11 cellular contexts compared by ENCODE assay signal in genomic region chr13:113976711-113977684, GRCh38. TPM values are rescaled to one million over a fixed set of nuclear protein-coding genes. Genes with fewer than 3 reads are reported as not detected.
DNase-seq lines count a peak whose midpoint lies in the region; ATAC-seq and TF ChIP-seq lines count a peak whose summit lies in the region.
"Had no signal": no experiment of that assay in that cellular context is flagged by ENCODE, and none has a peak within 500 bp of the region (broad histone marks: within the 10 kb centered on the region; RNA-seq: fewer than 3 reads in every experiment).

No MANE protein-coding gene starts in this region.

- H3K27ac Mint-ChIP-seq in activated naive CD4-positive, alpha-beta T cell treated with anti-CD3 and anti-CD28 coated beads, Interleukin-2, amount 50 U/mL, for 24 hours: peak overlapping the region; percentile 35
- no peak overlapping the region for H3K27ac Mint-ChIP-seq in activated naive CD4-positive, alpha-beta T cell treated with anti-CD3 and anti-CD28 coated beads, Interleukin-2, amount 10 ng/mL, durations not matched to agents 7 days and 5 days
- H3K27ac Mint-ChIP-seq in activated naive CD8-positive, alpha-beta T cell treated with anti-CD3 and anti-CD28 coated beads for 36 hours: peak overlapping the region; percentile 25
- H3K27ac Mint-ChIP-seq in activated CD4-positive, alpha-beta T cell treated with anti-CD3 and anti-CD28 coated beads, Interleukin-2, amount 10 ng/mL, durations not matched to agents 24 days and 14 days: no peak overlapping the region
- H3K27ac Mint-ChIP-seq: activated CD8-positive, alpha-beta memory T cell treated with anti-CD3 and anti-CD28 coated beads, Interleukin-2, amount 10 ng/mL, durations not matched to agents 7 days and 5 days had no signal

- no peaks in the 10 kb centered on the region for H3K9me3 Mint-ChIP-seq in activated naive CD4-positive, alpha-beta T cell treated with anti-CD3 and anti-CD28 coated beads, Interleukin-2, amount 50 U/mL, for 24 hours
- H3K9me3 Mint-ChIP-seq in activated naive CD4-positive, alpha-beta T cell treated with anti-CD3 and anti-CD28 coated beads, Interleukin-2, amount 10 ng/mL, durations not matched to agents 7 days and 5 days: no peaks in the 10 kb centered on the region
- no peaks in the 10 kb centered on the region for H3K9me3 Mint-ChIP-seq in activated naive CD8-positive, alpha-beta T cell treated with anti-CD3 and anti-CD28 coated beads for 36 hours
- H3K9me3 Mint-ChIP-seq in activated CD4-positive, alpha-beta T cell treated with anti-CD3 and anti-CD28 coated beads, Interleukin-2, amount 10 ng/mL, durations not matched to agents 24 days and 14 days: no peaks in the 10 kb centered on the region

- peaks cover 3 to 25% of the 10 kb centered on the region in 2 donors for H3K36me3 ChIP-seq in thyroid gland

- peaks cover 24% of the 10 kb centered on the region for H3K36me3 Mint-ChIP-seq in activated naive CD4-positive, alpha-beta T cell treated with anti-CD3 and anti-CD28 coated beads, Interleukin-2, amount 50 U/mL, for 24 hours
- peaks cover 79% of the 10 kb centered on the region for H3K36me3 Mint-ChIP-seq in activated naive CD4-positive, alpha-beta T cell treated with anti-CD3 and anti-CD28 coated beads, Interleukin-2, amount 10 ng/mL, durations not matched to agents 7 days and 5 days
- H3K36me3 Mint-ChIP-seq in activated naive CD8-positive, alpha-beta T cell treated with anti-CD3 and anti-CD28 coated beads for 36 hours: peaks cover 23% of the 10 kb centered on the region
- peaks cover 45% of the 10 kb centered on the region for H3K36me3 Mint-ChIP-seq in activated CD4-positive, alpha-beta T cell treated with anti-CD3 and anti-CD28 coated beads, Interleukin-2, amount 10 ng/mL, durations not matched to agents 24 days and 14 days (ENCODE audit: low read depth)

- no peak for ATAC-seq in GM21619 (IDR thresholded peaks at IDR 0.05; ENCODE audit: unreplicated experiment)
- ATAC-seq: activated CD8-positive, alpha-beta memory T cell treated with anti-CD3 and anti-CD28 coated beads, Interleukin-2, amount 10 ng/mL, durations not matched to agents 7 days and 5 days had no signal

- intact Hi-C loops in thyroid gland (cut with DNase I): no loop called here
- intact Hi-C loops in activated CD4-positive, alpha-beta T cell treated with anti-CD3 and anti-CD28 coated beads, Interleukin-2, amount 10 ng/mL, durations not matched to agents 24 days and 14 days (cut with micrococcal nuclease): no loop called here

- no peaks in the 10 kb centered on the region for H3K9me3 ChIP-seq in thyroid gland
- H3K9me3 ChIP-seq: BLaER1 had no signal

- CTCF ChIA-PET in activated naive CD4-positive, alpha-beta T cell treated with anti-CD3 and anti-CD28 coated beads, Interleukin-2, amount 10 ng/mL, durations not matched to agents 7 days and 5 days (lab: Charles Lee): no interaction called here

- no peak for TF ChIP-seq CTCF in thyroid gland (IDR thresholded peaks at IDR 0.05)

- WGBS in thyroid gland, 2 donors: 82 to 89% methylated on average over 12 to 20 of the region's 21 CpGs

- peaks cover 24 to 41% of the 10 kb centered on the region in 2 donors for H3K4me1 ChIP-seq in thyroid gland

- TF ChIP-seq POLR2A in thyroid gland (IDR thresholded peaks at IDR 0.05): peak in 1 of 2 donors; percentile 15

- no peak for DNase-seq in activated naive CD4-positive, alpha-beta T cell treated with anti-CD3 and anti-CD28 coated beads, Interleukin-2, amount 10 ng/mL, durations not matched to agents 7 days and 5 days
- DNase-seq in activated naive CD8-positive, alpha-beta T cell treated with anti-CD3 and anti-CD28 coated beads for 36 hours: no peak
- DNase-seq in kidney glomerular epithelial cell (lab: John Stamatoyannopoulos, UW) (peak; percentile 46), thyroid gland (peak in 1 of 2 donors; percentile 66), NCI-H2107 (lab: John Stamatoyannopoulos, UW) (no peak)
- no peak for DNase-seq in activated CD4-positive, alpha-beta T cell treated with anti-CD3 and anti-CD28 coated beads, Interleukin-2, amount 10 ng/mL, durations not matched to agents 24 days and 14 days
- DNase-seq: activated CD8-positive, alpha-beta memory T cell treated with anti-CD3 and anti-CD28 coated beads, Interleukin-2, amount 10 ng/mL, durations not matched to agents 7 days and 5 days; MM.1S had no signal

- no peak overlapping the region for H3K4me3 ChIP-seq in thyroid gland (replicated peaks in 1 of 3)
- H3K4me3 ChIP-seq: BLaER1 had no signal

- H3K4me1 Mint-ChIP-seq in activated naive CD4-positive, alpha-beta T cell treated with anti-CD3 and anti-CD28 coated beads, Interleukin-2, amount 50 U/mL, for 24 hours: no peaks in the 10 kb centered on the region
- no peaks in the 10 kb centered on the region for H3K4me1 Mint-ChIP-seq in activated naive CD4-positive, alpha-beta T cell treated with anti-CD3 and anti-CD28 coated beads, Interleukin-2, amount 10 ng/mL, durations not matched to agents 7 days and 5 days
- no peaks in the 10 kb centered on the region for H3K4me1 Mint-ChIP-seq in activated naive CD8-positive, alpha-beta T cell treated with anti-CD3 and anti-CD28 coated beads for 36 hours
- H3K4me1 Mint-ChIP-seq in activated CD4-positive, alpha-beta T cell treated with anti-CD3 and anti-CD28 coated beads, Interleukin-2, amount 10 ng/mL, durations not matched to agents 24 days and 14 days: peaks cover 1% of the 10 kb centered on the region
- H3K4me1 Mint-ChIP-seq: activated CD8-positive, alpha-beta memory T cell treated with anti-CD3 and anti-CD28 coated beads, Interleukin-2, amount 10 ng/mL, durations not matched to agents 7 days and 5 days had no signal

- no peaks in the 10 kb centered on the region for H3K27me3 ChIP-seq in thyroid gland
- H3K27me3 ChIP-seq: BLaER1 had no signal

- H3K27ac ChIP-seq in thyroid gland: peak overlapping the region; percentile 65 to 86 (median 78)
- H3K27ac ChIP-seq: BLaER1 had no signal

- no peak overlapping the region for H3K4me3 Mint-ChIP-seq in activated naive CD4-positive, alpha-beta T cell treated with anti-CD3 and anti-CD28 coated beads, Interleukin-2, amount 50 U/mL, for 24 hours
- H3K4me3 Mint-ChIP-seq in activated naive CD4-positive, alpha-beta T cell treated with anti-CD3 and anti-CD28 coated beads, Interleukin-2, amount 10 ng/mL, durations not matched to agents 7 days and 5 days: no peak overlapping the region
- H3K4me3 Mint-ChIP-seq in activated naive CD8-positive, alpha-beta T cell treated with anti-CD3 and anti-CD28 coated beads for 36 hours: no peak overlapping the region
- H3K4me3 Mint-ChIP-seq in activated CD4-positive, alpha-beta T cell treated with anti-CD3 and anti-CD28 coated beads, Interleukin-2, amount 10 ng/mL, durations not matched to agents 24 days and 14 days: no peak overlapping the region
- H3K4me3 Mint-ChIP-seq: activated CD8-positive, alpha-beta memory T cell treated with anti-CD3 and anti-CD28 coated beads, Interleukin-2, amount 10 ng/mL, durations not matched to agents 7 days and 5 days had no signal

- H3K27me3 Mint-ChIP-seq in activated naive CD4-positive, alpha-beta T cell treated with anti-CD3 and anti-CD28 coated beads, Interleukin-2, amount 50 U/mL, for 24 hours: no peaks in the 10 kb centered on the region
- H3K27me3 Mint-ChIP-seq in activated naive CD4-positive, alpha-beta T cell treated with anti-CD3 and anti-CD28 coated beads, Interleukin-2, amount 10 ng/mL, durations not matched to agents 7 days and 5 days: no peaks in the 10 kb centered on the region
- H3K27me3 Mint-ChIP-seq in activated naive CD8-positive, alpha-beta T cell treated with anti-CD3 and anti-CD28 coated beads for 36 hours: no peaks in the 10 kb centered on the region
- no peaks in the 10 kb centered on the region for H3K27me3 Mint-ChIP-seq in activated CD4-positive, alpha-beta T cell treated with anti-CD3 and anti-CD28 coated beads, Interleukin-2, amount 10 ng/mL, durations not matched to agents 24 days and 14 days
- H3K27me3 Mint-ChIP-seq: activated CD8-positive, alpha-beta memory T cell treated with anti-CD3 and anti-CD28 coated beads, Interleukin-2, amount 10 ng/mL, durations not matched to agents 7 days and 5 days had no signal

RNA-seq across cellular contexts. Expression of gene C13orf46, which starts 3.1 kb away (rescaled TPM):
- under 1 TPM; 0.96 to 0.99 TPM for total RNA-seq in activated naive CD8-positive, alpha-beta T cell treated with anti-CD3 and anti-CD28 coated beads for 36 hours
- total RNA-seq in thyroid gland: 1 to 10 TPM in 3 of 4 donors, under 1 TPM in 1; 0.67 to 9.4 (median 4.3) TPM
- 0.57 and 0.61 TPM in 2 replicates for total RNA-seq in activated CD4-positive, alpha-beta T cell treated with anti-CD3 and anti-CD28 coated beads, Interleukin-2, amount 10 ng/mL, durations not matched to agents 24 days and 14 days

Comparison
In these comparisons a context has a peak if more than half of its experiments do, and no peak if none do; other contexts are left out.
1. H3K27ac Mint-ChIP-seq: peak in activated naive CD4-positive, alpha-beta T cell treated with anti-CD3 and anti-CD28 coated beads, Interleukin-2, amount 50 U/mL, for 24 hours (single experiment) and activated naive CD8-positive, alpha-beta T cell treated with anti-CD3 and anti-CD28 coated beads for 36 hours (single experiment); none in activated naive CD4-positive, alpha-beta T cell treated with anti-CD3 and anti-CD28 coated beads, Interleukin-2, amount 10 ng/mL, durations not matched to agents 7 days and 5 days (single experiment) and activated CD4-positive, alpha-beta T cell treated with anti-CD3 and anti-CD28 coated beads, Interleukin-2, amount 10 ng/mL, durations not matched to agents 24 days and 14 days (single experiment).